Comparison of ENCODE assay signal across 8 cellular contexts in genomic region chr20:35952480-35953410, GRCh38. TPM values are rescaled to one million over a fixed set of nuclear protein-coding genes. Genes with fewer than 3 reads are reported as not detected.
DNase-seq lines count a peak whose midpoint lies in the region; ATAC-seq, FAIRE-seq and TF ChIP-seq lines count a peak whose summit lies in the region.

No MANE protein-coding gene starts in this region.

- no peak for TF ChIP-seq RAD21 in H1 (IDR thresholded peaks at IDR 0.05 in 1 of 2, conservative IDR thresholded peaks at IDR 0.05 in 1 of 2; ENCODE audit: low read depth in 2 of 2, low read length in 2 of 2)

- no peak overlapping the region for H3K4ac ChIP-seq in H1 (replicated peaks; ENCODE audit: insufficient read length, low read depth, low read length)

- no peaks in the 10 kb centered on the region for H3K9me3 Mint-ChIP-seq in natural killer cell treated with Interleukin-12 subunit alpha and Interleukin-12 subunit beta and Interleukin-15 and Interleukin-18, amount 100 ng/mL, for 72 hours

- ATAC-seq in natural killer cell treated with Interleukin-12 subunit alpha and Interleukin-12 subunit beta and Interleukin-15 and Interleukin-18, amount 100 ng/mL, for 72 hours = no peak
- no peak for ATAC-seq in GM21515 (IDR thresholded peaks at IDR 0.05; ENCODE audit: unreplicated experiment)

- no peaks in the 10 kb centered on the region for H3K36me3 Mint-ChIP-seq in natural killer cell treated with Interleukin-12 subunit alpha and Interleukin-12 subunit beta and Interleukin-15 and Interleukin-18, amount 100 ng/mL, for 72 hours

- no peak overlapping the region for H4K91ac ChIP-seq in H1 (replicated peaks; ENCODE audit: insufficient read length, low read length)

- DNase-seq in cardiac muscle cell (ENCODE audit: low read depth in 1 of 2, low spot score in 1 of 2) = peak; percentile 32 to 38
- no peak for DNase-seq in cardiac septum (ENCODE audit: low spot score)
- peak; percentile 54 for DNase-seq in SIG-M5 (lab: John Stamatoyannopoulos, UW)
- no peak for DNase-seq in H1 (ENCODE audit: low read depth in 1 of 2, low spot score in 2 of 2)
- no peak for DNase-seq in natural killer cell treated with Interleukin-12 subunit alpha and Interleukin-12 subunit beta and Interleukin-15 and Interleukin-18, amount 100 ng/mL, for 72 hours (ENCODE audit: low spot score)
- no peak for DNase-seq in NCI-H2227 (lab: John Stamatoyannopoulos, UW; ENCODE audit: unreplicated experiment)
- DNase-seq in DMS153 treated with DMSO at 0.1 percent for 48 hours (lab: John Stamatoyannopoulos, UW; ENCODE audit: unreplicated experiment) = no peak

- H3K4me3 Mint-ChIP-seq in natural killer cell treated with Interleukin-12 subunit alpha and Interleukin-12 subunit beta and Interleukin-15 and Interleukin-18, amount 100 ng/mL, for 72 hours = peak overlapping the region; percentile 97

- H3K4me3 ChIP-seq in cardiac muscle cell = peak overlapping the region; percentile 83
- peak overlapping the region; percentile 75 to 95 (median 88) for H3K4me3 ChIP-seq in H1 (ENCODE audit: extremely low read depth in 1 of 4, insufficient read depth in 2 of 4, low read depth in 3 of 4, low read length in 4 of 4)

- TF ChIP-seq EP300 in H1 (IDR thresholded peaks at IDR 0.05; ENCODE audit: borderline replicate concordance in 1 of 2, low read depth in 2 of 2, low read length in 2 of 2) = no peak

- H3K79me1 ChIP-seq in H1 (ENCODE audit: low read depth, low read length) = 0 out of 2 replicates have a peak, but pooled peaks cover 4% of the 10 kb centered on the region

- no peak overlapping the region for H3K56ac ChIP-seq in H1 (replicated peaks; ENCODE audit: insufficient read length, low read depth, low read length)

- peak overlapping the region; percentile 74 to 95 for H3K4me2 ChIP-seq in H1 (ENCODE audit: insufficient read depth in 1 of 2, low read depth in 2 of 2, low read length in 2 of 2)

- H3K9me3 ChIP-seq in cardiac muscle cell (ENCODE audit: low read depth) = no peaks in the 10 kb centered on the region
- no peaks in the 10 kb centered on the region for H3K9me3 ChIP-seq in H1 (ENCODE audit: insufficient read depth in 2 of 2, low read depth in 1 of 2, low read length in 1 of 2)

- H3K36me3 ChIP-seq in cardiac muscle cell (peaks cover 2% of the 10 kb centered on the region), H1 (ENCODE audit: control insufficient read depth in 2 of 4, insufficient read depth in 4 of 4, low read length in 3 of 4) (peaks cover 0 to 7% (median 2%) of the 10 kb centered on the region in 4 experiments; a peak in 3 of 8 replicates)

- H4K8ac ChIP-seq in H1 (ENCODE audit: extremely low read depth, insufficient read depth, low read length) = no peak overlapping the region

- no peak overlapping the region for H2AK5ac ChIP-seq in H1 (ENCODE audit: low read depth, low read length)

- no peaks in the 10 kb centered on the region for H3K27me3 ChIP-seq in cardiac muscle cell
- H3K27me3 ChIP-seq in H1 (replicated peaks in 1 of 4; ENCODE audit: control insufficient read depth in 3 of 4, extremely low read depth in 1 of 4, insufficient read depth in 3 of 4, low read length in 3 of 4) = no peaks in the 10 kb centered on the region

- no peak overlapping the region; the same call in 1 of the 2 replicates for H3K18ac ChIP-seq in H1 (ENCODE audit: extremely low read depth, low read length)

- no peak overlapping the region for H3K14ac ChIP-seq in H1 (ENCODE audit: insufficient read length)

- peak overlapping the region; percentile 92; the same call in 1 of the 2 replicates for H2BK5ac ChIP-seq in H1 (ENCODE audit: low read depth, low read length)

- POLR2A ChIA-PET in H1 (lab: Charles Lee; ENCODE audit: partially characterized antibody) = interaction anchor here (0.6 to 3.9 kb wide), 17 partner anchors 12 to 350 kb away, joined by 3 to 30 read pairs (median 4); partner anchors contain the start of gene RBM39

- H4K20me1 ChIP-seq in H1 (replicated peaks in 1 of 2; ENCODE audit: control insufficient read depth in 1 of 2, insufficient read depth in 2 of 2, low read length in 2 of 2) = peaks cover 3 to 5% of the 10 kb centered on the region in 2 experiments

- no peak for TF ChIP-seq CTCF in cardiac muscle cell (IDR thresholded peaks at IDR 0.05; ENCODE audit: low read depth, low read length)
- TF ChIP-seq CTCF in H1 (IDR thresholded peaks at IDR 0.05; ENCODE audit: control extremely low read depth in 1 of 3, insufficient read depth in 1 of 3, low read depth in 1 of 3, low read length in 3 of 3) = no peak

- H3K23ac ChIP-seq in H1 (ENCODE audit: insufficient read length) = no peak overlapping the region

- no peaks in the 10 kb centered on the region for H3K27me3 Mint-ChIP-seq in natural killer cell treated with Interleukin-12 subunit alpha and Interleukin-12 subunit beta and Interleukin-15 and Interleukin-18, amount 100 ng/mL, for 72 hours

- H3K4me1 ChIP-seq in cardiac muscle cell (ENCODE audit: low read depth) = peaks cover 16% of the 10 kb centered on the region
- peaks cover 0 to 3% (median 0%) of the 10 kb centered on the region in 4 experiments; a peak in 2 of 7 replicates for H3K4me1 ChIP-seq in H1 (replicated peaks in 1 of 4; ENCODE audit: control insufficient read depth in 3 of 4, insufficient read depth in 4 of 4, low read length in 3 of 4)

- CTCF ChIA-PET in H1 (lab: Charles Lee; ENCODE audit: partially characterized antibody) = interaction anchor here (0.5 to 3.4 kb wide), 13 partner anchors 10 to 337 kb away, joined by 3 to 26 read pairs (median 6); partner anchors contain the start of genes CNBD2 and RBM39

- no peak overlapping the region for H2BK120ac ChIP-seq in H1 (replicated peaks; ENCODE audit: low read depth, low read length)

- WGBS in H1 (ENCODE audit: extremely low coverage in 1 of 2, insufficient coverage in 1 of 2, insufficient read length in 1 of 2, insufficient replicate concordance in 2 of 2, low coverage in 1 of 2, low lambda C conversion rate in 2 of 2, missing lambda C conversion rate in 1 of 2), 2 experiments = 64% methylated on average over 7 of the region's 7 CpGs; no CpG with 5 or more reads in 1 of the 2 experiments

- intact Hi-C loops in cardiac septum (cut with DNase I) = loop anchor here (10.0 kb wide), 1 partner anchor 178 kb away; the partner anchor contains the start of gene PHF20

- H3K9ac ChIP-seq in H1 (replicated peaks in 1 of 4; ENCODE audit: extremely low read depth in 1 of 4, low read depth in 3 of 4, low read length in 3 of 4) = peak overlapping the region; percentile 66 to 99 (median 88)

- peak in 1 of 2 experiments; percentile 25; a peak in 2 of 3 replicates for TF ChIP-seq POLR2A in H1 (IDR thresholded peaks at IDR 0.05; ENCODE audit: control extremely low read depth in 1 of 2, low read depth in 2 of 2, low read length in 2 of 2)

- no peak for FAIRE-seq in H1 (lab: Jason Lieb, UNC)

- peaks cover 9 to 19% of the 10 kb centered on the region in 2 donors for H3K4me1 Mint-ChIP-seq in natural killer cell treated with Interleukin-12 subunit alpha and Interleukin-12 subunit beta and Interleukin-15 and Interleukin-18, amount 100 ng/mL, for 72 hours (ENCODE audit: low read depth in 2 of 2)

- no peak overlapping the region for H2BK15ac ChIP-seq in H1 (ENCODE audit: low read length)

- H2BK20ac ChIP-seq in H1 (ENCODE audit: low read length) = no peak overlapping the region

- peak overlapping the region; percentile 97 to 98 for H3K27ac Mint-ChIP-seq in natural killer cell treated with Interleukin-12 subunit alpha and Interleukin-12 subunit beta and Interleukin-15 and Interleukin-18, amount 100 ng/mL, for 72 hours

- H3K27ac ChIP-seq in cardiac muscle cell = peak overlapping the region; percentile 99
- H3K27ac ChIP-seq in H1 (ENCODE audit: low read depth, low read length) = peak overlapping the region; percentile 97

- H2AFZ ChIP-seq in H1 (ENCODE audit: low read length) = no peak overlapping the region

- H4K5ac ChIP-seq in H1 (ENCODE audit: insufficient read length, low read depth, low read length) = no peak overlapping the region

- peaks cover 5 to 18% of the 10 kb centered on the region in 2 experiments; a peak in 2 of 4 replicates for H3K79me2 ChIP-seq in H1 (ENCODE audit: control insufficient read depth in 1 of 2, insufficient read depth in 2 of 2, low read length in 2 of 2)

- H2BK12ac ChIP-seq in H1 (ENCODE audit: low read depth, low read length) = no peak overlapping the region

- H3K23me2 ChIP-seq in H1 (ENCODE audit: low read depth, low read length) = peaks cover 8% of the 10 kb centered on the region

TF ChIP-seq in H1, 55 proteins besides CTCF, POLR2A, EP300 and RAD21 (continues in another document):
- TF ChIP-seq GABPA (IDR thresholded peaks at IDR 0.05; ENCODE audit: borderline replicate concordance, insufficient read depth, low read length) (no peak), PHF8 (conservative IDR thresholded peaks at IDR 0.05; ENCODE audit: low read depth, low read length) (no peak)

RNA-seq across cellular contexts. Expression of gene SCAND1, which starts 1.6 kb away (rescaled TPM):
- total RNA-seq in cardiac muscle cell = 138 and 197 TPM in 2 replicates
- 201 and 218 TPM in 2 replicates for polyA plus RNA-seq in cardiac muscle cell
- 49.5 TPM for total RNA-seq in cardiac septum
- total RNA-seq in H1 (2021; fragmentation: NEBNext Ultra II Directional; extraction: Animal tissue kit (Norgen Biotek cat#: 25700)) = 73.1 and 86.0 TPM in 2 replicates
- polyA plus RNA-seq in H1 (2011; rRNA removed) = 83.7 and 165 TPM in 2 replicates
- polyA plus RNA-seq in H1 (2011; cell fraction: cytosol; rRNA removed) = 71.6 TPM
- polyA plus RNA-seq in H1 (2011; cell fraction: nucleus; rRNA removed) = 99.8 TPM
- 15.3 to 57.1 TPM (median 42.1 TPM) in 4 replicates for polyA plus RNA-seq in H1 (2012, experiment 1 of 2)
- polyA plus RNA-seq in H1 (2012, experiment 2 of 2) = 81.4 TPM
- polyA plus RNA-seq in H1 (2013, experiment 1 of 2) = 70.0 TPM
- 68.5 TPM for polyA plus RNA-seq in H1 (2013, experiment 2 of 2)
- polyA minus RNA-seq in H1 (2011; rRNA and poly(A)+ RNA removed) = 5.7 and 6.8 TPM in 2 replicates
- polyA minus RNA-seq in H1 (2011; cell fraction: cytosol; rRNA and poly(A)+ RNA removed) = 31.8 TPM
- 28.2 TPM for polyA minus RNA-seq in H1 (2011; cell fraction: nucleus; rRNA and poly(A)+ RNA removed)
- 10 to 100 TPM; 44.8 to 55.4 TPM for total RNA-seq in natural killer cell treated with Interleukin-12 subunit alpha and Interleukin-12 subunit beta and Interleukin-15 and Interleukin-18, amount 100 ng/mL, for 72 hours

RNA-seq across cellular contexts. Expression of gene CNBD2, which starts 15.6 kb away (rescaled TPM):
- total RNA-seq in cardiac muscle cell = 8.5 and 10.4 TPM in 2 replicates
- 0.82 TPM in 1 of 2 replicates, not detected in the other for polyA plus RNA-seq in cardiac muscle cell
- total RNA-seq in cardiac septum = 3.1 TPM
- total RNA-seq in H1 (2021; fragmentation: NEBNext Ultra II Directional; extraction: Animal tissue kit (Norgen Biotek cat#: 25700)) = 1.8 and 2.6 TPM in 2 replicates
- polyA plus RNA-seq in H1 (2011; rRNA removed) = 3.2 and 4.5 TPM in 2 replicates
- 5.0 TPM for polyA plus RNA-seq in H1 (2011; cell fraction: cytosol; rRNA removed)
- 3.8 TPM for polyA plus RNA-seq in H1 (2011; cell fraction: nucleus; rRNA removed)
- 1.9 to 2.5 TPM (median 2.0 TPM) in 4 replicates for polyA plus RNA-seq in H1 (2012, experiment 1 of 2)
- polyA plus RNA-seq in H1 (2012, experiment 2 of 2) = 2.7 TPM
- polyA plus RNA-seq in H1 (2013, experiment 1 of 2) = 4.3 TPM
- 4.0 TPM for polyA plus RNA-seq in H1 (2013, experiment 2 of 2)
- 1.6 and 2.0 TPM in 2 replicates for polyA minus RNA-seq in H1 (2011; rRNA and poly(A)+ RNA removed)
- polyA minus RNA-seq in H1 (2011; cell fraction: cytosol; rRNA and poly(A)+ RNA removed) = not detected
- 4.3 TPM for polyA minus RNA-seq in H1 (2011; cell fraction: nucleus; rRNA and poly(A)+ RNA removed)
- 1 to 10 TPM; 4.8 to 6.8 TPM for total RNA-seq in natural killer cell treated with Interleukin-12 subunit alpha and Interleukin-12 subunit beta and Interleukin-15 and Interleukin-18, amount 100 ng/mL, for 72 hours

Comparison
In these comparisons a context has a peak if more than half of its experiments do, and no peak if none do; other contexts are left out.
1. DNase-seq: peak in cardiac muscle cell (2 of 2) and SIG-M5 (single experiment); none in cardiac septum (single experiment), H1 (0 of 2), natural killer cell treated with Interleukin-12 subunit alpha and Interleukin-12 subunit beta and Interleukin-15 and Interleukin-18, amount 100 ng/mL, for 72 hours (single experiment), NCI-H2227 (single experiment) and DMS153 treated with DMSO at 0.1 percent for 48 hours (single experiment).